Comparison of ENCODE assay signal across 8 cellular contexts in genomic region chr4:81040175-81040659, GRCh38. TPM values are rescaled to one million over a fixed set of nuclear protein-coding genes. Genes with fewer than 3 reads are reported as not detected.
A peak's percentile ranks its signal among the peaks of the same experiment; 100 is the strongest.
DNase-seq lines count a peak whose midpoint lies in the region; ATAC-seq and TF ChIP-seq lines count a peak whose summit lies in the region.
"Had no signal": no experiment of that assay in that cellular context is flagged by ENCODE, and none has a peak within 500 bp of the region (broad histone marks: within the 10 kb centered on the region; RNA-seq: fewer than 3 reads in every experiment).

No MANE protein-coding gene starts in this region.

- no peaks in the 10 kb centered on the region for H4K20me1 ChIP-seq in DOHH2 (ENCODE audit: control insufficient read depth, insufficient read depth, low read depth, low read length)

- H3K4me2 ChIP-seq in DOHH2 (ENCODE audit: low read length), result peak overlapping the region; percentile 62

- H3K27me3 ChIP-seq in DOHH2 (ENCODE audit: control insufficient read depth, low read length) (no peaks in the 10 kb centered on the region), colonic mucosa (no peaks in the 10 kb centered on the region)

- H3K36me3 ChIP-seq in DOHH2 (ENCODE audit: control insufficient read depth, low read length) (peaks cover 8% of the 10 kb centered on the region; the same call in 1 of the 2 replicates), colonic mucosa (no peaks in the 10 kb centered on the region)

- H3K4me3 ChIP-seq in DOHH2 (ENCODE audit: low read length), result peak overlapping the region; percentile 45; the same call in 1 of the 2 replicates
- H3K4me3 ChIP-seq in colonic mucosa, result no peak overlapping the region
- H3K4me3 ChIP-seq: skin epidermis had no signal

- H3F3A ChIP-seq in DOHH2 (ENCODE audit: control insufficient read depth, insufficient read depth), result 0 out of 2 replicates have a peak, but pooled peaks cover 2% of the 10 kb centered on the region

- H3K9me2 ChIP-seq in DOHH2 (replicated peaks; ENCODE audit: control insufficient read depth, low read length), result no peaks in the 10 kb centered on the region

- H3K79me2 ChIP-seq in DOHH2 (ENCODE audit: control insufficient read depth, low read length), result peaks cover 3% of the 10 kb centered on the region; the same call in 1 of the 2 replicates

- H3K4me3 Mint-ChIP-seq in naive B cell, result no peak overlapping the region

- no peaks in the 10 kb centered on the region for H3K27me3 Mint-ChIP-seq in naive B cell

- H3K27ac Mint-ChIP-seq in naive B cell, result no peak overlapping the region

- intact Hi-C loops in colonic mucosa (cut with DNase I), result loop anchor here (10.0 kb wide), 1 partner anchor 425 kb away; no protein-coding TSS in a partner anchor

- H3K36me3 Mint-ChIP-seq in naive B cell, result no peaks in the 10 kb centered on the region

- H3K27ac ChIP-seq in DOHH2 (ENCODE audit: low read depth, low read length) (peak overlapping the region; percentile 53), colonic mucosa (no peak overlapping the region)
- H3K27ac ChIP-seq: skin epidermis had no signal

- H3K9me3 ChIP-seq in DOHH2 (ENCODE audit: control insufficient read depth, insufficient read depth, low read length) (peaks cover 3% of the 10 kb centered on the region; the same call in 1 of the 2 replicates), colonic mucosa (no peaks in the 10 kb centered on the region)

- H3K4me1 ChIP-seq in DOHH2 (ENCODE audit: control insufficient read depth, low read length), result peaks cover 30% of the 10 kb centered on the region
- no peaks in the 10 kb centered on the region for H3K4me1 ChIP-seq in colonic mucosa

- no peaks in the 10 kb centered on the region for H3K9me3 Mint-ChIP-seq in naive B cell

- peak; percentile 55 for ATAC-seq in GM21529 (IDR thresholded peaks at IDR 0.05; ENCODE audit: unreplicated experiment)
- ATAC-seq in naive B cell (ENCODE audit: low read depth in 2 of 2), result peak; percentile 57 to 63
- no peak for ATAC-seq in GM18505 (IDR thresholded peaks at IDR 0.05; ENCODE audit: unreplicated experiment)

- peak; percentile 80 for TF ChIP-seq CTCF in DOHH2 (IDR thresholded peaks at IDR 0.05; ENCODE audit: low read depth, low read length, poor library complexity, severe bottlenecking)
- TF ChIP-seq CTCF in colonic mucosa (IDR thresholded peaks at IDR 0.05), result peak; percentile 61

- H3K9ac ChIP-seq in colonic mucosa (ENCODE audit: low read depth in 2 of 2, low read length in 2 of 2), result no peak overlapping the region

- peaks cover 3 to 15% (median 15%) of the 10 kb centered on the region in 3 donors for H3K4me1 Mint-ChIP-seq in naive B cell

- no peak for TF ChIP-seq POLR2A in GM18505 (IDR thresholded peaks at IDR 0.05; ENCODE audit: borderline replicate concordance, extremely low read depth, insufficient read depth, insufficient read length)

- DNase-seq in NCI-H226 (peak; percentile 23), colonic mucosa (no peak), naive B cell (peak; percentile 33), mucosa of gallbladder (ENCODE audit: low spot score) (no peak)

RNA-seq across cellular contexts. Expression of gene BMP3, which starts 9.7 kb away (rescaled TPM):
- total RNA-seq in colonic mucosa (10 to 100 TPM in 1 of 2 donors, 1 to 10 TPM in 1; 3.3 to 33.4 TPM), mucosa of gallbladder (0.32 TPM)
- 1 to 10 TPM in 5 of 6 donors, under 1 TPM in 1; 0.86 to 3.0 (median 1.7) TPM for polyA plus RNA-seq in naive B cell (ENCODE audit: low read depth in 6 of 6)

Comparison
In these comparisons a context has a peak if more than half of its experiments do, and no peak if none do; other contexts are left out.
1. DNase-seq: peak in NCI-H226 (single experiment) and naive B cell (single experiment); none in colonic mucosa (single experiment) and mucosa of gallbladder (single experiment).